Comparison of ENCODE assay signal across 8 cellular contexts in genomic region chr1:200979574-200980451, GRCh38. TPM values are rescaled to one million over a fixed set of nuclear protein-coding genes. Genes with fewer than 3 reads are reported as not detected.
DNase-seq lines count a peak whose midpoint lies in the region; ATAC-seq and TF ChIP-seq lines count a peak whose summit lies in the region.

No MANE protein-coding gene starts in this region.

- peak overlapping the region; percentile 57 for H3K23ac ChIP-seq in neuronal stem cell (ENCODE audit: low read depth, low read length, poor library complexity)

- H4K8ac ChIP-seq in neuronal stem cell (ENCODE audit: low read depth, low read length): no peak overlapping the region

- no peaks in the 10 kb centered on the region for H3K79me1 ChIP-seq in neuronal stem cell (ENCODE audit: low read depth, low read length)

- no peak overlapping the region for H3K14ac ChIP-seq in neuronal stem cell (ENCODE audit: low read length)

- no peak overlapping the region for H2BK120ac ChIP-seq in neuronal stem cell (ENCODE audit: low read depth, low read length)

- H3K9ac ChIP-seq in neuronal stem cell (ENCODE audit: low read depth, low read length, poor library complexity): no peak overlapping the region

- H3K4ac ChIP-seq in neuronal stem cell (ENCODE audit: low read length): no peak overlapping the region

- no peak overlapping the region for H3K27ac Mint-ChIP-seq in central memory CD8-positive, alpha-beta T cell (ENCODE audit: low read depth)

- no peaks in the 10 kb centered on the region for H3K27me3 Mint-ChIP-seq in central memory CD8-positive, alpha-beta T cell

- H2AK5ac ChIP-seq in neuronal stem cell (ENCODE audit: low read depth, low read length): no peak overlapping the region

- H3K4me1 Mint-ChIP-seq in central memory CD8-positive, alpha-beta T cell: peaks cover 6% of the 10 kb centered on the region

- H2BK12ac ChIP-seq in neuronal stem cell (ENCODE audit: low read length): no peak overlapping the region

- peak; percentile 67 for ATAC-seq in central memory CD8-positive, alpha-beta T cell (replicated peaks; ENCODE audit: extremely low read depth, poor library complexity, severe bottlenecking)
- ATAC-seq in GM18868 (IDR thresholded peaks at IDR 0.05; ENCODE audit: unreplicated experiment) (no peak), HG03280 (IDR thresholded peaks at IDR 0.05; ENCODE audit: unreplicated experiment) (no peak), gastroesophageal sphincter (no peak)

- H3K4me2 ChIP-seq in neuronal stem cell (ENCODE audit: insufficient read depth, low read length, poor library complexity, severe bottlenecking): no peak overlapping the region

- no peak overlapping the region for H3K4me3 Mint-ChIP-seq in central memory CD8-positive, alpha-beta T cell

- H3K9me3 Mint-ChIP-seq in central memory CD8-positive, alpha-beta T cell: no peaks in the 10 kb centered on the region

- no peak overlapping the region for H2BK15ac ChIP-seq in neuronal stem cell (ENCODE audit: low read length)

- TF ChIP-seq CTCF in LNCAP (IDR thresholded peaks at IDR 0.05) (peak; percentile 92), VCaP (conservative IDR thresholded peaks at IDR 0.05) (peak; percentile 72), gastroesophageal sphincter (IDR thresholded peaks at IDR 0.05) (peak in 2 of 4 experiments; percentile 4 to 35)

- TF ChIP-seq POLR2A in gastroesophageal sphincter (IDR thresholded peaks at IDR 0.05): no peak

- H3K36me3 ChIP-seq in neuronal stem cell (replicated peaks in 1 of 2; ENCODE audit: control insufficient read depth in 2 of 2, insufficient read depth in 2 of 2, low read length in 2 of 2) (peaks cover 12 to 77% of the 10 kb centered on the region in 2 donors), gastroesophageal sphincter (peaks cover 0 to 15% of the 10 kb centered on the region in 2 donors)

- DNase-seq in ELF-1 (ENCODE audit: low read depth, low spot score): peak; percentile 83
- DNase-seq in central memory CD8-positive, alpha-beta T cell (ENCODE audit: low spot score in 2 of 2): peak; percentile 21 to 50
- no peak for DNase-seq in neuronal stem cell (ENCODE audit: low spot score)

- H3K27me3 ChIP-seq in neuronal stem cell (ENCODE audit: control insufficient read depth in 3 of 3, insufficient read depth in 3 of 3, low read depth in 1 of 3, low read length in 3 of 3): no peaks in the 10 kb centered on the region
- H3K27me3 ChIP-seq in gastroesophageal sphincter: no peaks in the 10 kb centered on the region

- no peak overlapping the region for H2BK5ac ChIP-seq in neuronal stem cell (ENCODE audit: low read length)

- H3K27ac ChIP-seq in VCaP (no peak overlapping the region), neuronal stem cell (replicated peaks; ENCODE audit: low read length) (no peak overlapping the region), gastroesophageal sphincter (no peak overlapping the region)

- H3K4me1 ChIP-seq in neuronal stem cell (ENCODE audit: control insufficient read depth in 2 of 2, insufficient read depth in 1 of 2, low read depth in 1 of 2, low read length in 2 of 2): peaks cover 0 to 2% of the 10 kb centered on the region in 2 donors
- H3K4me1 ChIP-seq in gastroesophageal sphincter: no peaks in the 10 kb centered on the region

- peaks cover 0 to 18% of the 10 kb centered on the region in 2 donors for H3K9me3 ChIP-seq in neuronal stem cell (replicated peaks in 1 of 2; ENCODE audit: control insufficient read depth in 2 of 2, insufficient read depth in 1 of 2, low read depth in 1 of 2, low read length in 2 of 2)
- no peaks in the 10 kb centered on the region for H3K9me3 ChIP-seq in gastroesophageal sphincter

- no peak overlapping the region for H3K4me3 ChIP-seq in neuronal stem cell (ENCODE audit: low read length in 2 of 2)
- H3K4me3 ChIP-seq in gastroesophageal sphincter: no peak overlapping the region

- H4K91ac ChIP-seq in neuronal stem cell (ENCODE audit: low read depth, low read length, poor library complexity): peak overlapping the region; percentile 22

- peak overlapping the region; percentile 24 for H3K18ac ChIP-seq in neuronal stem cell (ENCODE audit: low read length)

- H2AFZ ChIP-seq in neuronal stem cell (ENCODE audit: low read length): no peak overlapping the region

- WGBS in neuronal stem cell (ENCODE audit: extremely low coverage in 2 of 2, insufficient read length in 2 of 2, insufficient replicate concordance in 1 of 2), 2 donors: no CpG with 5 or more reads among the region's 13 CpGs
- WGBS in gastroesophageal sphincter (ENCODE audit: low coverage in 1 of 2), 2 donors: 82 to 83% methylated on average over 5 to 12 of the region's 13 CpGs

- H3K36me3 Mint-ChIP-seq in central memory CD8-positive, alpha-beta T cell (ENCODE audit: insufficient read depth): peaks cover 50% of the 10 kb centered on the region

- TF ChIP-seq EP300 in gastroesophageal sphincter (IDR thresholded peaks at IDR 0.05): no peak

RNA-seq across cellular contexts. Expression of gene KIF21B, which starts 43.7 kb away (rescaled TPM):
- 8.0 TPM for polyA plus RNA-seq in neuronal stem cell (2013, experiment 1 of 2)
- 8.0 TPM for polyA plus RNA-seq in neuronal stem cell (2013, experiment 2 of 2)
- 1 to 10 TPM; 1.2 to 1.9 (median 1.6) TPM for total RNA-seq in gastroesophageal sphincter
